ENCODE assay signal across 20 cellular contexts in genomic region chr1:63758805-63759204, GRCh38. TPM values are rescaled to one million over a fixed set of nuclear protein-coding genes. Genes with fewer than 3 reads are reported as not detected.
"Had no signal": no experiment of that assay in that cellular context is flagged by ENCODE, and none has a peak within 500 bp of the region (broad histone marks: within the 10 kb centered on the region; RNA-seq: fewer than 3 reads in every experiment).

No MANE protein-coding gene starts in this region.

- H3K27me3 ChIP-seq: brain microvascular endothelial cell, ovary, spleen, upper lobe of right lung had no signal

- H3K27ac ChIP-seq: brain microvascular endothelial cell, coronary artery, ovary, thoracic aorta, upper lobe of right lung had no signal

- H3K4me1 ChIP-seq: spleen, upper lobe of right lung had no signal

- H3K4me3 Mint-ChIP-seq: activated CD4-positive, alpha-beta T cell treated with anti-CD3 and anti-CD28 coated beads, Interleukin-2, amount 10 ng/mL, durations not matched to agents 7 days and 5 days; activated CD8-positive, alpha-beta T cell treated with anti-CD3 and anti-CD28 coated beads, Interleukin-2, amount 10 ng/mL, durations not matched to agents 7 days and 5 days; activated naive CD8-positive, alpha-beta T cell treated with anti-CD3 and anti-CD28 coated beads, Interleukin-2, amount 10 ng/mL, durations not matched to agents 7 days and 5 days; activated T-cell treated with anti-CD3 and anti-CD28 coated beads, Interleukin-2, amount 50 U/mL, for 24 hours; central memory CD8-positive, alpha-beta T cell; memory B cell; naive thymus-derived CD4-positive, alpha-beta T cell; stimulated activated memory B cell treated with anti-CD40 and anti-IgM and Interleukin-4, amounts not matched to agents 10 μg/mL and 1 μg/mL and 100 μg/mL, for 72 hours had no signal

- H3K36me3 Mint-ChIP-seq: activated naive CD8-positive, alpha-beta T cell treated with anti-CD3 and anti-CD28 coated beads, Interleukin-2, amount 10 ng/mL, durations not matched to agents 7 days and 5 days; memory B cell; naive thymus-derived CD4-positive, alpha-beta T cell; stimulated activated memory B cell treated with anti-CD40 and anti-IgM and Interleukin-4, amounts not matched to agents 10 μg/mL and 1 μg/mL and 100 μg/mL, for 72 hours had no signal

- H3K9me3 ChIP-seq: ovary, thoracic aorta, upper lobe of right lung had no signal

- H3K36me3 ChIP-seq: brain microvascular endothelial cell, ovary, spleen, thoracic aorta, upper lobe of right lung had no signal

- H3K4me1 Mint-ChIP-seq: activated CD4-positive, alpha-beta T cell treated with anti-CD3 and anti-CD28 coated beads, Interleukin-2, amount 10 ng/mL, durations not matched to agents 7 days and 5 days; central memory CD8-positive, alpha-beta T cell; memory B cell; stimulated activated memory B cell treated with anti-CD40 and anti-IgM and Interleukin-4, amounts not matched to agents 10 μg/mL and 1 μg/mL and 100 μg/mL, for 72 hours had no signal

- H3K27ac Mint-ChIP-seq: activated CD4-positive, alpha-beta T cell treated with anti-CD3 and anti-CD28 coated beads, Interleukin-2, amount 10 ng/mL, durations not matched to agents 7 days and 5 days; activated CD8-positive, alpha-beta T cell treated with anti-CD3 and anti-CD28 coated beads, Interleukin-2, amount 10 ng/mL, durations not matched to agents 7 days and 5 days; activated naive CD8-positive, alpha-beta T cell treated with anti-CD3 and anti-CD28 coated beads, Interleukin-2, amount 10 ng/mL, durations not matched to agents 7 days and 5 days; activated T-cell treated with anti-CD3 and anti-CD28 coated beads, Interleukin-2, amount 50 U/mL, for 24 hours; activated T-helper 2 cell treated with anti-CD3 and anti-CD28 coated beads, Interferon-gamma antibody, Interleukin-2, Interleukin-4, amounts not matched to agents 10 μg/mL and 5 μg/mL and 100 μg/mL, durations not matched to agents 14 hours and 24 hours and 36 hours; memory B cell; naive thymus-derived CD4-positive, alpha-beta T cell; stimulated activated memory B cell treated with anti-CD40 and anti-IgM and Interleukin-4, amounts not matched to agents 10 μg/mL and 1 μg/mL and 100 μg/mL, for 72 hours had no signal

- H3K27me3 Mint-ChIP-seq: memory B cell had no signal

- H3K9me3 Mint-ChIP-seq: activated CD4-positive, alpha-beta T cell treated with anti-CD3 and anti-CD28 coated beads, Interleukin-2, amount 10 ng/mL, durations not matched to agents 7 days and 5 days; activated T-cell treated with anti-CD3 and anti-CD28 coated beads, Interleukin-2, amount 50 U/mL, for 24 hours; activated T-helper 2 cell treated with anti-CD3 and anti-CD28 coated beads, Interferon-gamma antibody, Interleukin-2, Interleukin-4, amounts not matched to agents 10 μg/mL and 5 μg/mL and 100 μg/mL, durations not matched to agents 14 hours and 24 hours and 36 hours; central memory CD8-positive, alpha-beta T cell; memory B cell had no signal

- H3K4me3 ChIP-seq: coronary artery, ovary, spleen, thoracic aorta, upper lobe of right lung had no signal

- DNase-seq: activated CD4-positive, alpha-beta T cell treated with anti-CD3 and anti-CD28 coated beads, Interleukin-2, amount 10 ng/mL, durations not matched to agents 7 days and 5 days; activated CD8-positive, alpha-beta T cell treated with anti-CD3 and anti-CD28 coated beads, Interleukin-2, amount 10 ng/mL, durations not matched to agents 7 days and 5 days; activated naive CD4-positive, alpha-beta T cell treated with Interleukin-2 at 50 U/mL for 16 hours; activated naive CD8-positive, alpha-beta T cell treated with anti-CD3 and anti-CD28 coated beads, Interleukin-2, amount 10 ng/mL, durations not matched to agents 7 days and 5 days; activated T-cell treated with anti-CD3 and anti-CD28 coated beads, Interleukin-2, amount 50 U/mL, for 24 hours; anterior cingulate cortex; brain microvascular endothelial cell; head of caudate nucleus; naive thymus-derived CD4-positive, alpha-beta T cell; ovary; spleen; stimulated activated CD4-positive, alpha-beta T cell treated with anti-CD3 and anti-CD28 coated beads, Interleukin-4, amount 100 ng/mL, for 4 hours; upper lobe of right lung had no signal

- ATAC-seq: activated CD8-positive, alpha-beta T cell treated with anti-CD3 and anti-CD28 coated beads, Interleukin-2, amount 10 ng/mL, durations not matched to agents 7 days and 5 days; naive thymus-derived CD4-positive, alpha-beta T cell; sciatic nerve; stimulated activated memory B cell treated with anti-CD40 and anti-IgM and Interleukin-4, amounts not matched to agents 10 μg/mL and 1 μg/mL and 100 μg/mL, for 72 hours; upper lobe of right lung had no signal

RNA-seq across cellular contexts. Expression of gene ROR1, which starts 15.0 kb away (rescaled TPM):
- total RNA-seq: activated CD4-positive, alpha-beta T cell treated with anti-CD3 and anti-CD28 coated beads, Interleukin-2, amount 10 ng/mL, durations not matched to agents 7 days and 5 days; activated CD8-positive, alpha-beta T cell treated with anti-CD3 and anti-CD28 coated beads, Interleukin-2, amount 10 ng/mL, durations not matched to agents 7 days and 5 days; activated naive CD8-positive, alpha-beta T cell treated with anti-CD3 and anti-CD28 coated beads, Interleukin-2, amount 10 ng/mL, durations not matched to agents 7 days and 5 days had no signal
- polyA plus RNA-seq: naive thymus-derived CD4-positive, alpha-beta T cell had no signal
